Comparison of ENCODE assay signal across 27 cellular contexts in genomic region chr5:148535190-148535589, GRCh38.
"Had no signal": no experiment of that assay in that cellular context is flagged by ENCODE, and none has a peak within 500 bp of the region (broad histone marks: within the 10 kb centered on the region; RNA-seq: fewer than 3 reads in every experiment).

No MANE protein-coding gene starts in this region.

- H3K27ac ChIP-seq: stomach, suprapubic skin, testis, thoracic aorta, thyroid gland, tibial artery, tibial nerve, transverse colon, upper lobe of left lung, upper lobe of right lung, uterus, vagina had no signal

- H3K4me3 ChIP-seq: stomach, suprapubic skin, testis, thoracic aorta, thyroid gland, tibial artery, tibial nerve, transverse colon, upper lobe of left lung, upper lobe of right lung, uterus, vagina had no signal

- H3K36me3 Mint-ChIP-seq: stimulated activated effector memory CD8-positive, alpha-beta T cell treated with anti-CD3 and anti-CD28 coated beads, Interleukin-12 subunit alpha, Interleukin-12 subunit beta, amount 100 ng/mL, for 72 hours; stimulated activated memory B cell treated with anti-CD40 and anti-IgM and Interleukin-4, amounts not matched to agents 10 μg/mL and 1 μg/mL and 100 μg/mL, for 72 hours; stimulated activated naive B cell treated with anti-CD40 and anti-IgM and Interleukin-4, amounts not matched to agents 10 μg/mL and 1 μg/mL and 100 μg/mL, for 72 hours had no signal

- H3K36me3 ChIP-seq: stomach, suprapubic skin, thoracic aorta, thyroid gland, tibial artery, tibial nerve, upper lobe of left lung, upper lobe of right lung, uterus, vagina had no signal

- H3K4me1 Mint-ChIP-seq: stimulated activated effector memory CD8-positive, alpha-beta T cell treated with anti-CD3 and anti-CD28 coated beads, Interleukin-12 subunit alpha, Interleukin-12 subunit beta, amount 100 ng/mL, for 72 hours; stimulated activated memory B cell treated with anti-CD40 and anti-IgM and Interleukin-4, amounts not matched to agents 10 μg/mL and 1 μg/mL and 100 μg/mL, for 72 hours; stimulated activated naive B cell treated with anti-CD40 and anti-IgM and Interleukin-4, amounts not matched to agents 10 μg/mL and 1 μg/mL and 100 μg/mL, for 72 hours; stimulated activated naive CD8-positive, alpha-beta T cell treated with anti-CD3 and anti-CD28 coated beads, Interleukin-15, amount 100 ng/mL, for 72 hours had no signal

- H3K27ac Mint-ChIP-seq: stimulated activated effector memory CD8-positive, alpha-beta T cell treated with anti-CD3 and anti-CD28 coated beads, Interleukin-12 subunit alpha, Interleukin-12 subunit beta, amount 100 ng/mL, for 72 hours; stimulated activated memory B cell treated with anti-CD40 and anti-IgM and Interleukin-4, amounts not matched to agents 10 μg/mL and 1 μg/mL and 100 μg/mL, for 72 hours; stimulated activated naive B cell treated with anti-CD40 and anti-IgM and Interleukin-4, amounts not matched to agents 10 μg/mL and 1 μg/mL and 100 μg/mL, for 72 hours; stimulated activated naive CD8-positive, alpha-beta T cell treated with anti-CD3 and anti-CD28 coated beads, Interleukin-15, Interleukin-2, amounts not matched to agents 100 ng/mL and 50 ng/mL, for 24 hours had no signal

- DNase-seq: stimulated activated CD4-positive, alpha-beta T cell treated with anti-CD3 and anti-CD28 coated beads, Interleukin-2, amount 100 ng/mL, for 48 hours; stimulated activated CD4-positive, alpha-beta T cell treated with anti-CD3 and anti-CD28 coated beads, Interleukin-4, amount 100 ng/mL, for 1 hour; stimulated activated CD4-positive, alpha-beta T cell treated with anti-CD3 and anti-CD28 coated beads, Interleukin-4, amount 100 ng/mL, for 24 hours; stimulated activated CD4-positive, alpha-beta T cell treated with anti-CD3 and anti-CD28 coated beads, Interleukin-4, amount 100 ng/mL, for 4 hours; stimulated activated CD8-positive, alpha-beta memory T cell treated with anti-CD3 and anti-CD28 coated beads, Interleukin-4, amount 100 ng/mL, for 48 hours; stimulated activated naive B cell treated with anti-CD40 and anti-IgM and Interleukin-4, amounts not matched to agents 10 μg/mL and 1 μg/mL and 100 μg/mL, for 72 hours; stimulated activated naive CD4-positive, alpha-beta T cell; stimulated activated naive CD4-positive, alpha-beta T cell treated with Interleukin-2 at 50 U/mL for 16 hours; stimulated activated naive CD8-positive, alpha-beta T cell treated with anti-CD3 and anti-CD28 coated beads, Interleukin-15, amount 100 ng/mL, for 72 hours; stimulated activated naive CD8-positive, alpha-beta T cell treated with anti-CD3 and anti-CD28 coated beads, Interleukin-15, Interleukin-2, amounts not matched to agents 100 U/mL and 50 U/mL, for 24 hours; stomach; substantia nigra; testis; thyroid gland; tibial artery; transverse colon; trophoblast cell; upper lobe of left lung; upper lobe of right lung; uterus had no signal

- H3K4me1 ChIP-seq: stomach, suprapubic skin, testis, thyroid gland, tibial artery, tibial nerve, transverse colon, upper lobe of left lung, upper lobe of right lung, uterus, vagina had no signal

- H3K9me3 ChIP-seq: testis, thoracic aorta, thyroid gland, upper lobe of right lung, uterus, vagina had no signal

- H3K9me3 Mint-ChIP-seq: stimulated activated naive CD8-positive, alpha-beta T cell treated with anti-CD3 and anti-CD28 coated beads, Interleukin-15, Interleukin-2, amounts not matched to agents 100 ng/mL and 50 ng/mL, for 24 hours had no signal

- H3K4me3 Mint-ChIP-seq: stimulated activated effector memory CD8-positive, alpha-beta T cell treated with anti-CD3 and anti-CD28 coated beads, Interleukin-12 subunit alpha, Interleukin-12 subunit beta, amount 100 ng/mL, for 72 hours; stimulated activated memory B cell treated with anti-CD40 and anti-IgM and Interleukin-4, amounts not matched to agents 10 μg/mL and 1 μg/mL and 100 μg/mL, for 72 hours; stimulated activated naive B cell treated with anti-CD40 and anti-IgM and Interleukin-4, amounts not matched to agents 10 μg/mL and 1 μg/mL and 100 μg/mL, for 72 hours; stimulated activated naive CD8-positive, alpha-beta T cell treated with anti-CD3 and anti-CD28 coated beads, Interleukin-15, amount 100 ng/mL, for 72 hours; stimulated activated naive CD8-positive, alpha-beta T cell treated with anti-CD3 and anti-CD28 coated beads, Interleukin-15, Interleukin-2, amounts not matched to agents 100 ng/mL and 50 ng/mL, for 24 hours had no signal
